8 cellular contexts compared by ENCODE assay signal in genomic region chr6:15879372-15880261, GRCh38.
DNase-seq lines count a peak whose midpoint lies in the region; ATAC-seq and TF ChIP-seq lines count a peak whose summit lies in the region.

No MANE protein-coding gene starts in this region.

- POLR2A ChIA-PET in CD8-positive, alpha-beta T cell (lab: Charles Lee) = no interaction called here

- H3K27ac Mint-ChIP-seq in CD8-positive, alpha-beta T cell = peak overlapping the region; percentile 24
- H3K27ac Mint-ChIP-seq in T-helper 17 cell (no peak overlapping the region), nephron (peak overlapping the region; percentile 28 to 74 (median 53))

- peaks cover 17% of the 10 kb centered on the region for H3K4me1 Mint-ChIP-seq in CD8-positive, alpha-beta T cell (ENCODE audit: low read depth)
- H3K4me1 Mint-ChIP-seq in T-helper 17 cell = peaks cover 14% of the 10 kb centered on the region
- peaks cover 27% of the 10 kb centered on the region for H3K4me1 Mint-ChIP-seq in nephron

- H3K27me3 Mint-ChIP-seq in CD8-positive, alpha-beta T cell (ENCODE audit: low read depth) = peaks cover 2% of the 10 kb centered on the region
- H3K27me3 Mint-ChIP-seq in T-helper 17 cell (peaks cover 7% of the 10 kb centered on the region), nephron (ENCODE audit: low read depth) (peaks cover 7% of the 10 kb centered on the region)

- H3K27me3 ChIP-seq in CD8-positive, alpha-beta T cell (ENCODE audit: insufficient read depth, low read length) = no peaks in the 10 kb centered on the region
- H3K27me3 ChIP-seq in mammary epithelial cell (ENCODE audit: insufficient read depth, low read length) (no peaks in the 10 kb centered on the region), ascending aorta (no peaks in the 10 kb centered on the region)

- no peak overlapping the region for H3K9ac ChIP-seq in mammary epithelial cell (ENCODE audit: insufficient read depth, low read length)

- CTCF ChIA-PET in CD8-positive, alpha-beta T cell (lab: Charles Lee) = interaction anchor here (0.7 to 1.3 kb wide), 3 partner anchors 41 to 188 kb away, joined by 3 read pairs; no protein-coding TSS in a partner anchor
- CTCF ChIA-PET in mammary epithelial cell (lab: Charles Lee; ENCODE audit: low non-redundant PET) = no interaction called here

- no peaks in the 10 kb centered on the region for H3K79me2 ChIP-seq in mammary epithelial cell (ENCODE audit: insufficient read depth, low read length)

- no TSS peak for BruUV-seq in mammary epithelial cell (replicated peaks; lab: Mats Ljungman, UMichigan)

- WGBS in mammary epithelial cell (ENCODE audit: low coverage, missing lambda C conversion rate) = 40% methylated on average over 11 of the region's 12 CpGs

- peaks cover 7% of the 10 kb centered on the region for H3K4me1 ChIP-seq in CD8-positive, alpha-beta T cell (ENCODE audit: insufficient read depth, low read length)
- H3K4me1 ChIP-seq in mammary epithelial cell (ENCODE audit: insufficient read depth, low read length) (peaks cover 9% of the 10 kb centered on the region), ascending aorta (no peaks in the 10 kb centered on the region)

- H3K36me3 Mint-ChIP-seq in CD8-positive, alpha-beta T cell = no peaks in the 10 kb centered on the region
- H3K36me3 Mint-ChIP-seq in T-helper 17 cell (ENCODE audit: low read depth) = no peaks in the 10 kb centered on the region
- H3K36me3 Mint-ChIP-seq in nephron (ENCODE audit: low read depth) = no peaks in the 10 kb centered on the region

- in situ Hi-C loops in mammary epithelial cell (cut with MboI; ENCODE audit: low sequenced_read_pairs in 2 of 2) = no loop called here

- no peak overlapping the region for H3K4me3 Mint-ChIP-seq in CD8-positive, alpha-beta T cell
- H3K4me3 Mint-ChIP-seq in T-helper 17 cell = peak overlapping the region; percentile 60
- peak overlapping the region in 2 of 3 experiments; percentile 1 to 33 for H3K4me3 Mint-ChIP-seq in nephron

- no peaks in the 10 kb centered on the region for H3K9me3 Mint-ChIP-seq in CD8-positive, alpha-beta T cell
- no peaks in the 10 kb centered on the region for H3K9me3 Mint-ChIP-seq in nephron

- no peaks in the 10 kb centered on the region for H3K9me3 ChIP-seq in CD8-positive, alpha-beta T cell (ENCODE audit: low read length)
- H3K9me3 ChIP-seq in T-helper 17 cell (ENCODE audit: control insufficient read depth, low read length, poor library complexity, severe bottlenecking) (no peaks in the 10 kb centered on the region), mammary epithelial cell (replicated peaks; ENCODE audit: insufficient read depth, low read length) (no peaks in the 10 kb centered on the region), ascending aorta (no peaks in the 10 kb centered on the region)

- no peak overlapping the region for H3K27ac ChIP-seq in CD8-positive, alpha-beta T cell (ENCODE audit: low read depth, low read length)
- no peak overlapping the region for H3K27ac ChIP-seq in mammary epithelial cell (ENCODE audit: insufficient read depth, low read depth, low read length)
- no peak overlapping the region for H3K27ac ChIP-seq in ascending aorta

- H3K4me3 ChIP-seq in CD8-positive, alpha-beta T cell (ENCODE audit: low read depth, low read length) = no peak overlapping the region
- H3K4me3 ChIP-seq in mammary epithelial cell (replicated peaks in 1 of 3; ENCODE audit: insufficient read depth in 1 of 3, low read depth in 2 of 3, low read length in 3 of 3) = no peak overlapping the region
- no peak overlapping the region for H3K4me3 ChIP-seq in ascending aorta

- H4K20me1 ChIP-seq in mammary epithelial cell (ENCODE audit: insufficient read depth, low read length) = no peaks in the 10 kb centered on the region

- intact Hi-C loops in CD8-positive, alpha-beta T cell (cut with DNase I, micrococcal nuclease) = no loop called here
- intact Hi-C loops in mammary epithelial cell (cut with micrococcal nuclease) = no loop called here
- intact Hi-C loops in ascending aorta (cut with DNase I) = no loop called here

- H3K4me2 ChIP-seq in mammary epithelial cell (ENCODE audit: insufficient read depth, low read depth, low read length) = no peak overlapping the region

- peak; percentile 52 for ATAC-seq in CD8-positive, alpha-beta T cell
- peak; percentile 47 for ATAC-seq in GM21360 (IDR thresholded peaks at IDR 0.05; ENCODE audit: unreplicated experiment)
- ATAC-seq in T-helper 17 cell = peak; percentile 54

- peak overlapping the region; percentile 31 for H2AFZ ChIP-seq in mammary epithelial cell (ENCODE audit: low read depth, low read length)

- TF ChIP-seq CTCF in CD8-positive, alpha-beta T cell (IDR thresholded peaks at IDR 0.05) = no peak
- no peak for TF ChIP-seq CTCF in mammary epithelial cell (conservative IDR thresholded peaks at IDR 0.05 in 1 of 2, IDR thresholded peaks at IDR 0.05 in 1 of 2; ENCODE audit: extremely low read depth in 1 of 2, insufficient read depth in 1 of 2, low read depth in 1 of 2, low read length in 2 of 2)
- TF ChIP-seq CTCF in nephron (IDR thresholded peaks at IDR 0.05; ENCODE audit: unreplicated experiment in 3 of 3) = no peak
- no peak for TF ChIP-seq CTCF in ascending aorta (IDR thresholded peaks at IDR 0.05)

- no peaks in the 10 kb centered on the region for H3K36me3 ChIP-seq in CD8-positive, alpha-beta T cell (ENCODE audit: insufficient read depth, low read length)
- H3K36me3 ChIP-seq in mammary epithelial cell (ENCODE audit: insufficient read depth, low read length) = no peaks in the 10 kb centered on the region
- H3K36me3 ChIP-seq in ascending aorta = no peaks in the 10 kb centered on the region

- peak; percentile 6 to 69 (median 38) for DNase-seq in CD8-positive, alpha-beta T cell
- peak in 39 of 76 experiments; percentile 3 to 78 (median 29) for DNase-seq in HUDEP-2 (lab: John Stamatoyannopoulos, UW; ENCODE audit: unreplicated experiment in 76 of 76)
- peak in 1 of 3 donors; percentile 19 for DNase-seq in T-helper 17 cell
- no peak for DNase-seq in mammary epithelial cell
- DNase-seq in ascending aorta (ENCODE audit: low spot score in 2 of 2) = no peak
- DNase-seq in globus pallidus (ENCODE audit: low spot score) = no peak

- dilution Hi-C loops in mammary epithelial cell (cut with HindIII; ENCODE audit: low sequenced_read_pairs) = no loop called here

Comparison
In these comparisons a context has a peak if more than half of its experiments do, and no peak if none do; other contexts are left out.
1. DNase-seq: peak in CD8-positive, alpha-beta T cell (7 of 7) and HUDEP-2 (39 of 76); none in mammary epithelial cell (single experiment), ascending aorta (0 of 2) and globus pallidus (single experiment).
2. Peak in every context shown above with its lines, with median percentiles within 50 percentile points of each other: ATAC-seq.